ENCODE assay signal across 9 cellular contexts in genomic region chr1:84122780-84123382, GRCh38. TPM values are rescaled to one million over a fixed set of nuclear protein-coding genes. Genes with fewer than 3 reads are reported as not detected.
A peak's percentile ranks its signal among the peaks of the same experiment; 100 is the strongest.
DNase-seq lines count a peak whose midpoint lies in the region; ATAC-seq and TF ChIP-seq lines count a peak whose summit lies in the region.
"Had no signal": no experiment of that assay in that cellular context is flagged by ENCODE, and none has a peak within 500 bp of the region (broad histone marks: within the 10 kb centered on the region; RNA-seq: fewer than 3 reads in every experiment).

No MANE protein-coding gene starts in this region.

- peak; percentile 77 for TF ChIP-seq CTCF in AG10803 (conservative IDR thresholded peaks at IDR 0.05; ENCODE audit: low read length)
- peak; percentile 94 for TF ChIP-seq CTCF in Panc1 (IDR thresholded peaks at IDR 0.05)

- no peak overlapping the region for H3K4me3 ChIP-seq in AG10803 (ENCODE audit: low read length)
- no peak overlapping the region for H3K4me3 ChIP-seq in Panc1 (ENCODE audit: low read depth in 2 of 2, low read length in 2 of 2)

- ATAC-seq in GM18868 (IDR thresholded peaks at IDR 0.05; ENCODE audit: unreplicated experiment) (peak; percentile 81), Panc1 (peak; percentile 93), left ventricle myocardium superior (peak; percentile 70), HG02970 (IDR thresholded peaks at IDR 0.05; ENCODE audit: low FRiP score, unreplicated experiment) (no peak)

- in situ Hi-C loops in Panc1 (cut with HindIII; ENCODE audit: low pct_unique_long_range_greater_than_20kb, low sequenced_read_pairs) = no loop called here

- no peaks in the 10 kb centered on the region for H3K27me3 ChIP-seq in Panc1 (ENCODE audit: control insufficient read depth, insufficient read depth, low read length)
- H3K27me3 ChIP-seq: neutrophil had no signal

- peak; percentile 56 for DNase-seq in AG10803 (ENCODE audit: low read depth)
- peak; percentile 26 for DNase-seq in HK-2 (ENCODE audit: unreplicated experiment)
- no peak for DNase-seq in Panc1 (ENCODE audit: low read depth, low spot score)
- DNase-seq in activated naive CD4-positive, alpha-beta T cell treated with anti-CD3 and anti-CD28 coated beads, Interleukin-2, amount 50 U/mL, for 16 hours = peak; percentile 56
- DNase-seq in left ventricle myocardium superior = peak; percentile 38
- peak; percentile 47 for DNase-seq in stimulated activated CD4-positive, alpha-beta T cell treated with anti-CD3 and anti-CD28 coated beads, Interleukin-12 subunit alpha, Interleukin-12 subunit beta, amount 100 ng/mL, for 4 hours

- CTCF ChIA-PET in Panc1 (lab: Charles Lee) = interaction anchor here (0.9 to 1.5 kb wide), 3 partner anchors 181 to 310 kb away, joined by 3 to 5 read pairs (median 3); no protein-coding TSS in a partner anchor

- BruUV-seq in Panc1 (replicated peaks; lab: Mats Ljungman, UMichigan) = no TSS peak

- intact Hi-C loops in Panc1 (cut with micrococcal nuclease; ENCODE audit: unreplicated experiment) = loop anchor here (1.0 to 5.0 kb wide), 2 partner anchors 131 to 192 kb away; no protein-coding TSS in a partner anchor
- intact Hi-C loops in left ventricle myocardium superior (cut with micrococcal nuclease) = loop anchor here (5.0 kb wide), 1 partner anchor 191 kb away; no protein-coding TSS in a partner anchor

- POLR2A ChIA-PET in Panc1 (lab: Charles Lee) = interaction anchor here (0.7 kb wide), 1 partner anchor 637 kb away, joined by 3 read pairs; no protein-coding TSS in a partner anchor

- no peaks in the 10 kb centered on the region for H3K9me3 ChIP-seq in Panc1 (ENCODE audit: control insufficient read depth, insufficient read depth, low read depth, low read length)
- H3K9me3 ChIP-seq: neutrophil had no signal

- H3K27ac ChIP-seq in Panc1 (ENCODE audit: low read length) = no peak overlapping the region
- H3K27ac ChIP-seq: neutrophil had no signal

- no peaks in the 10 kb centered on the region for H3K4me1 ChIP-seq in Panc1 (ENCODE audit: control insufficient read depth, insufficient read depth, low read length)

- no peaks in the 10 kb centered on the region for H3K36me3 ChIP-seq in Panc1 (ENCODE audit: control insufficient read depth, insufficient read depth, low read length)
- H3K36me3 ChIP-seq: neutrophil had no signal

RNA-seq across cellular contexts. Expression of gene PRKACB, which starts 21.2 kb away (rescaled TPM):
- total RNA-seq in Panc1 (2021; ENCODE audit: unreplicated experiment) (54.9 TPM), left ventricle myocardium superior (35.2 TPM)
- polyA plus RNA-seq in Panc1 (2012; ENCODE audit: insufficient read length) = 16.6 TPM
